Comparison of ENCODE assay signal across 1 cellular context in genomic region chr14:104394606-104394910, GRCh38.
TF ChIP-seq lines count a peak whose summit lies in the region.

No MANE protein-coding gene starts in this region.

TF ChIP-seq in GM12878, 131 proteins besides CTCF, POLR2A, EP300 and RAD21 (continued from another document):
- TF ChIP-seq CEBPZ (IDR thresholded peaks at IDR 0.05; ENCODE audit: low read depth, low read length) (no peak), TBL1XR1 (IDR thresholded peaks at IDR 0.05; ENCODE audit: low read depth, low read length) (no peak), NFXL1 (IDR thresholded peaks at IDR 0.05; ENCODE audit: borderline replicate concordance) (no peak)
